Comparison of ENCODE assay signal across 21 cellular contexts in the genomic region with DNA sequence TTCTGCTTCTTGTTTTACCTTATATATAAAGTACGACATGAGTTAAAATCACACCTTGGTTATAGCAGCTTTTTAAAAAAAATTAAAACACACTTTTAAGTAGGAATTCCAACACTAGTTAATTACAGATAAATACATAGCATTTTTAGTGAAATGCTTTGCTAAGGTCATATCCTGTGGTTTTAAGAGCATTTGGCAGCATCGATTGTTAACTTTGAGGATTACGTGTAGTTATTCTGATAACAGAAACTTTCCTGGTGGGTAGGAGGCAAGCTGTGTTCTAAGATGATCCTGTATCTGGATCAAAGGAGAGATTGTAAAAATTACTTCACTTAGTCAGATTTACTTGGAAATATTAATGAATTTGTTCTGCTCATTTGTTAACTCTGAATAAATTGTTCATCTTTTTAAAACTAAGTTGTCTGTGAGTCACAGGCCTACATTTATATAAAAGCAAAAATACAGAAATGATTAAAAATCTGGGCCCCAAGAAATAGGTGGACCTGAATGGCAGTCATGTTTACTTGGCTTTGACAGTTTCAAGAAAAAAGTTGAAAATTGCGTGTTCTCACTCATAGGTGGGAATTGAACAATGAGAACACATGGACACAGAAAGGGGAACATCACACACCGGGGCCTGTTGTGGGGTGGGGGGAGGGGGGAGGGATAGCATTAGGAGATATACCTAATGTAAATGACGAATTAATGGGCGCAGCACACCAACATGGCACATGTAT. TPM values are rescaled to one million over a fixed set of nuclear protein-coding genes. Genes with fewer than 3 reads are reported as not detected.
A peak's percentile ranks its signal among the peaks of the same experiment; 100 is the strongest.
DNase-seq lines count a peak whose midpoint lies in the region; ATAC-seq and TF ChIP-seq lines count a peak whose summit lies in the region.
"Had no signal": no experiment of that assay in that cellular context is flagged by ENCODE, and none has a peak within 500 bp of the region (broad histone marks: within the 10 kb centered on the region; RNA-seq: fewer than 3 reads in every experiment).

No MANE protein-coding gene starts in this region.

- H3K36me3 Mint-ChIP-seq in activated B cell treated with CpG ODN at 0.5 μM for 24 hours (ENCODE audit: low read depth) = peaks cover 3% of the 10 kb centered on the region
- H3K36me3 Mint-ChIP-seq: immature natural killer cell, T-cell had no signal

- H3K4me3 Mint-ChIP-seq in activated B cell treated with CpG ODN at 0.5 μM for 24 hours = no peak overlapping the region
- H3K4me3 Mint-ChIP-seq: activated T-helper 1 cell treated with anti-CD3 and anti-CD28 coated beads, Interleukin-12 subunit alpha, Interleukin-12 subunit beta, Interleukin-2, Interleukin-4 antibody, amounts not matched to agents 30 ng/mL and 10 ng/mL and 1 ng/mL, durations not matched to agents 14 hours and 24 hours and 36 hours; CD4-positive, alpha-beta T cell; H9; immature natural killer cell; stimulated activated naive CD8-positive, alpha-beta T cell treated with anti-CD3 and anti-CD28 coated beads, Interleukin-15, amount 100 ng/mL, for 72 hours; T-cell had no signal

- H3K4me1 ChIP-seq in left ventricle myocardium inferior (peaks cover 98% of the 10 kb centered on the region), subcutaneous abdominal adipose tissue (ENCODE audit: control insufficient read depth in 5 of 5, insufficient read depth in 5 of 5, low read length in 5 of 5) (peaks cover 4 to 51% (median 49%) of the 10 kb centered on the region in 5 donors)

- H3K4me3 ChIP-seq in left ventricle myocardium inferior (no peak overlapping the region), fibroblast of villous mesenchyme (ENCODE audit: low read depth, low read length) (no peak overlapping the region), subcutaneous abdominal adipose tissue (ENCODE audit: low read depth in 1 of 5, low read length in 5 of 5) (no peak overlapping the region)
- H3K4me3 ChIP-seq: lung had no signal

- H3K27me3 ChIP-seq in left ventricle myocardium inferior (ENCODE audit: low read depth) (no peaks in the 10 kb centered on the region), subcutaneous abdominal adipose tissue (ENCODE audit: control insufficient read depth in 5 of 5, insufficient read depth in 4 of 5, low read length in 5 of 5) (no peaks in the 10 kb centered on the region)

- TF ChIP-seq CTCF in left ventricle myocardium inferior (IDR thresholded peaks at IDR 0.05; ENCODE audit: borderline replicate concordance) (no peak), activated B cell treated with CpG ODN at 0.5 μM for 24 hours (IDR thresholded peaks at IDR 0.05) (no peak), fibroblast of villous mesenchyme (IDR thresholded peaks at IDR 0.05; ENCODE audit: insufficient read depth, low read depth, low read length) (no peak)

- DNase-seq in left ventricle myocardium inferior = no peak
- DNase-seq in left cardiac atrium = no peak
- no peak for DNase-seq in activated B cell treated with CpG ODN at 0.5 μM for 24 hours
- DNase-seq in fibroblast of villous mesenchyme (ENCODE audit: low read depth) = peak; percentile 82
- no peak for DNase-seq in stimulated activated CD4-positive, alpha-beta T cell treated with anti-CD3 and anti-CD28 coated beads, Interleukin-12 subunit alpha, Interleukin-12 subunit beta, amount 100 ng/mL, for 4 hours
- DNase-seq in ACHN = no peak
- DNase-seq: activated CD8-positive, alpha-beta memory T cell treated with anti-CD3 and anti-CD28 coated beads for 24 hours; CD4-positive, alpha-beta T cell; cerebellar nuclear complex; DMS53; H9; immature natural killer cell; Kasumi-1; NCI-H2171; stimulated activated naive CD8-positive, alpha-beta T cell treated with anti-CD3 and anti-CD28 coated beads, Interleukin-15, amount 100 ng/mL, for 72 hours; T-cell had no signal

- no peaks in the 10 kb centered on the region for H3K27me3 Mint-ChIP-seq in activated B cell treated with CpG ODN at 0.5 μM for 24 hours

- H3K9me3 ChIP-seq in left ventricle myocardium inferior (replicated peaks) = no peaks in the 10 kb centered on the region
- H3K9me3 ChIP-seq in subcutaneous abdominal adipose tissue (ENCODE audit: control insufficient read depth in 5 of 5, low read length in 5 of 5) = no peaks in the 10 kb centered on the region

- peak overlapping the region in 1 of 5 donors; percentile 19 for H3K9ac ChIP-seq in subcutaneous abdominal adipose tissue (ENCODE audit: low read length in 5 of 5)

- CTCF ChIA-PET in activated B cell treated with CpG ODN at 0.5 μM for 24 hours (lab: Charles Lee) = no interaction called here

- H3K4me1 Mint-ChIP-seq in activated B cell treated with CpG ODN at 0.5 μM for 24 hours = peaks cover 77% of the 10 kb centered on the region

- intact Hi-C loops in left ventricle myocardium inferior (cut with micrococcal nuclease) (no loop called here), left cardiac atrium (cut with DNase I) (no loop called here), activated B cell treated with CpG ODN at 0.5 μM for 24 hours (cut with micrococcal nuclease) (no loop called here)

- peak overlapping the region; percentile 64 for H3K27ac Mint-ChIP-seq in activated B cell treated with CpG ODN at 0.5 μM for 24 hours
- H3K27ac Mint-ChIP-seq: activated T-helper 1 cell treated with anti-CD3 and anti-CD28 coated beads, Interleukin-12 subunit alpha, Interleukin-12 subunit beta, Interleukin-2, Interleukin-4 antibody, amounts not matched to agents 30 ng/mL and 10 ng/mL and 1 ng/mL, durations not matched to agents 14 hours and 24 hours and 36 hours; CD4-positive, alpha-beta T cell; H9; stimulated activated naive CD8-positive, alpha-beta T cell treated with anti-CD3 and anti-CD28 coated beads, Interleukin-15, amount 100 ng/mL, for 72 hours; T-cell had no signal

- ATAC-seq in left cardiac atrium (no peak), activated B cell treated with CpG ODN at 0.5 μM for 24 hours (ENCODE audit: low read depth) (no peak), HG03039 (IDR thresholded peaks at IDR 0.05; ENCODE audit: unreplicated experiment) (no peak)
- ATAC-seq: stimulated activated naive CD8-positive, alpha-beta T cell treated with anti-CD3 and anti-CD28 coated beads, Interleukin-15, amount 100 ng/mL, for 72 hours; T-cell had no signal

- in situ Hi-C loops in ACHN (cut with HindIII; ENCODE audit: low pct_ligation_motif_present, low pct_unique_long_range_greater_than_20kb, low sequenced_read_pairs) = no loop called here

- H3K9me3 Mint-ChIP-seq in activated B cell treated with CpG ODN at 0.5 μM for 24 hours = no peaks in the 10 kb centered on the region
- H3K9me3 Mint-ChIP-seq: activated T-helper 1 cell treated with anti-CD3 and anti-CD28 coated beads, Interleukin-12 subunit alpha, Interleukin-12 subunit beta, Interleukin-2, Interleukin-4 antibody, amounts not matched to agents 30 ng/mL and 10 ng/mL and 1 ng/mL, durations not matched to agents 14 hours and 24 hours and 36 hours; CD4-positive, alpha-beta T cell; H9; immature natural killer cell; stimulated activated naive CD8-positive, alpha-beta T cell treated with anti-CD3 and anti-CD28 coated beads, Interleukin-15, amount 100 ng/mL, for 72 hours; T-cell had no signal

- H3K36me3 ChIP-seq in left ventricle myocardium inferior (no peaks in the 10 kb centered on the region), subcutaneous abdominal adipose tissue (ENCODE audit: control insufficient read depth in 5 of 5, insufficient read depth in 5 of 5, low read length in 5 of 5) (no peaks in the 10 kb centered on the region)

- POLR2A ChIA-PET in activated B cell treated with CpG ODN at 0.5 μM for 24 hours (lab: Charles Lee) = interaction anchor here (0.7 to 1.4 kb wide), 3 partner anchors 44 to 92 kb away, joined by 3 to 6 read pairs (median 4); no protein-coding TSS in a partner anchor

- H3K27ac ChIP-seq in left ventricle myocardium inferior (replicated peaks) (peak overlapping the region; percentile 75), subcutaneous abdominal adipose tissue (ENCODE audit: low read depth, low read length) (peak overlapping the region; percentile 50)
- H3K27ac ChIP-seq: RWPE1 had no signal

RNA-seq across cellular contexts. Expression of a gene that starts 58.4 kb away (rescaled TPM):
- total RNA-seq in left ventricle myocardium inferior (52.8 TPM), left cardiac atrium (10 to 100 TPM; 50.4 to 60.8 TPM), activated B cell treated with CpG ODN at 0.5 μM for 24 hours (191 and 223 TPM in 2 replicates), fibroblast of villous mesenchyme (366 and 410 TPM in 2 replicates)
